Comparison of ENCODE assay signal across 24 cellular contexts in the genomic region with DNA sequence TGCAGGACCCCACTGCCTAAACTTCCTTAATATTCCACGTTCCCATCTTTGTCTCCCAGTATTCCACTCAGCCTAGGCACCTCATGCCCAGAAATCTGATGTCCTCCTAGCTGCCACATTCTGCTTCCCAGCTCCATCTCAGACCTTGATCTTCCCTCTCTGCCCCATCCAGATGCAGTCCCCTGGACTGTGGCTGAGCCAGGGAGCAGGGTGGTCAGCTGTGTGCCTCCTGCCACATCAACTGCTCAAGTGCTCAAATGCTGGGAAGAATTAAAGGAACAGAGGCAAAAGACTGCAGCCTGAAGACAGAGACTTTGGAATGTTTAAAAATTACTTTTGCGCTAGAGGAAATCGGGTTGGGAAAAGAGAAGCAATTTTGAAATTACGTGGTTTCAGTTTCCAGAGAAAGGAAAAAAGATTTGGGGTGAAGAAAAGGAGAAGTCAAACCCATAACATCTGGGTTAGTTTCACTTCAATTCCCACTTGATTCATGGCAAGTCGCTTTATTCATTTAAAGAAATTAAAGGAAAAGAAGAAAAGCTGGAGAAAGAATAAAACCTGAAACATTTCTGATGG.
DNase-seq lines count a peak whose midpoint lies in the region; ATAC-seq, FAIRE-seq and TF ChIP-seq lines count a peak whose summit lies in the region.
"Had no signal": no experiment of that assay in that cellular context is flagged by ENCODE, and none has a peak within 500 bp of the region (broad histone marks: within the 10 kb centered on the region; RNA-seq: fewer than 3 reads in every experiment).

No MANE protein-coding gene starts in this region.

- no peak overlapping the region for H2AFZ ChIP-seq in mammary epithelial cell (ENCODE audit: low read depth, low read length)

- no TSS peak for BruUV-seq in mammary epithelial cell (replicated peaks; lab: Mats Ljungman, UMichigan)

- no peak overlapping the region for H3K9ac ChIP-seq in mammary epithelial cell (ENCODE audit: insufficient read depth, low read length)

- H3K27ac ChIP-seq in breast epithelium (peak overlapping the region; percentile 9 to 69), mammary epithelial cell (ENCODE audit: insufficient read depth, low read depth, low read length) (no peak overlapping the region), vagina (peak overlapping the region; percentile 26)
- H3K27ac ChIP-seq: body of pancreas had no signal

- H3K4me3 ChIP-seq in breast epithelium, result peak overlapping the region in 1 of 3 donors; percentile 45
- no peak overlapping the region for H3K4me3 ChIP-seq in mammary epithelial cell (replicated peaks in 1 of 3; ENCODE audit: insufficient read depth in 1 of 3, low read depth in 2 of 3, low read length in 3 of 3)
- no peak overlapping the region for H3K4me3 ChIP-seq in vagina
- H3K4me3 ChIP-seq: body of pancreas, uterus had no signal

- TF ChIP-seq CTCF in breast epithelium (IDR thresholded peaks at IDR 0.05) (no peak), mammary epithelial cell (conservative IDR thresholded peaks at IDR 0.05 in 1 of 2, IDR thresholded peaks at IDR 0.05 in 1 of 2; ENCODE audit: extremely low read depth in 1 of 2, insufficient read depth in 1 of 2, low read depth in 1 of 2, low read length in 2 of 2) (no peak), vagina (IDR thresholded peaks at IDR 0.05) (no peak)

- no peak overlapping the region for H3K4me2 ChIP-seq in mammary epithelial cell (ENCODE audit: insufficient read depth, low read depth, low read length)

- H3K27me3 ChIP-seq in breast epithelium, result no peaks in the 10 kb centered on the region
- H3K27me3 ChIP-seq in mammary epithelial cell (ENCODE audit: insufficient read depth, low read length), result no peaks in the 10 kb centered on the region
- no peaks in the 10 kb centered on the region for H3K27me3 ChIP-seq in vagina
- H3K27me3 ChIP-seq: body of pancreas, uterus had no signal

- no peaks in the 10 kb centered on the region for H3K9me3 ChIP-seq in breast epithelium
- H3K9me3 ChIP-seq in mammary epithelial cell (replicated peaks; ENCODE audit: insufficient read depth, low read length), result peaks cover 25% of the 10 kb centered on the region
- H3K9me3 ChIP-seq in vagina, result no peaks in the 10 kb centered on the region
- H3K9me3 ChIP-seq: body of pancreas, uterus had no signal

- no peaks in the 10 kb centered on the region for H4K20me1 ChIP-seq in mammary epithelial cell (ENCODE audit: insufficient read depth, low read length)

- H3K4me1 ChIP-seq in breast epithelium, result peaks cover 0 to 10% of the 10 kb centered on the region in 2 donors
- H3K4me1 ChIP-seq in mammary epithelial cell (ENCODE audit: insufficient read depth, low read length), result no peaks in the 10 kb centered on the region
- peaks cover 8% of the 10 kb centered on the region for H3K4me1 ChIP-seq in vagina
- H3K4me1 ChIP-seq: body of pancreas, uterus had no signal

- no peaks in the 10 kb centered on the region for H3K79me2 ChIP-seq in mammary epithelial cell (ENCODE audit: insufficient read depth, low read length)

- in situ Hi-C loops in mammary epithelial cell (cut with MboI; ENCODE audit: low sequenced_read_pairs in 2 of 2), result no loop called here

- WGBS in mammary epithelial cell (ENCODE audit: low coverage, missing lambda C conversion rate), result 62% methylated on average over 5 of the region's 5 CpGs

- ATAC-seq in left cardiac atrium, result peak; percentile 19 to 48
- ATAC-seq: activated CD8-positive, alpha-beta memory T cell treated with anti-CD3 and anti-CD28 coated beads, Interleukin-2, amount 10 ng/mL, durations not matched to agents 7 days and 5 days; HepG2; naive thymus-derived CD4-positive, alpha-beta T cell had no signal

- TF ChIP-seq POLR2A in breast epithelium (IDR thresholded peaks at IDR 0.05) (no peak), vagina (IDR thresholded peaks at IDR 0.05) (no peak), GM12891 (IDR thresholded peaks at IDR 0.05; ENCODE audit: low read depth, low read length) (no peak)

- intact Hi-C loops in breast epithelium (cut with DNase I; ENCODE audit: low total_unique reads) (no loop called here), mammary epithelial cell (cut with micrococcal nuclease) (no loop called here), left cardiac atrium (cut with DNase I) (no loop called here), vagina (cut with DNase I) (no loop called here)

- DNase-seq in breast epithelium (ENCODE audit: low spot score in 2 of 2) (no peak), mammary epithelial cell (no peak), left cardiac atrium (no peak), pons (ENCODE audit: low spot score) (peak; percentile 68), vagina (ENCODE audit: extremely low spot score in 2 of 2) (no peak), GM12891 (ENCODE audit: insufficient read length, low spot score) (no peak)
- no peak for DNase-seq in activated CD4-positive, alpha-beta T cell treated with anti-CD3 and anti-CD28 coated beads for 4 hours
- DNase-seq in effector CD4-positive, alpha-beta T cell, result no peak
- DNase-seq: 8988T; activated CD4-positive, alpha-beta T cell treated with anti-CD3 and anti-CD28 coated beads for 48 hours; activated CD8-positive, alpha-beta memory T cell treated with anti-CD3 and anti-CD28 coated beads, Interleukin-2, amount 10 ng/mL, durations not matched to agents 7 days and 5 days; activated naive CD8-positive, alpha-beta T cell treated with anti-CD3 and anti-CD28 coated beads for 36 hours; AML-193; HFFc6; islet precursor cell; naive thymus-derived CD4-positive, alpha-beta T cell; NCI-H1436 treated with DMSO at 0.1 percent for 48 hours; NCI-H526 treated with DMSO at 0.1 percent for 48 hours; stimulated activated CD4-positive, alpha-beta T cell treated with anti-CD3 and anti-CD28 coated beads, Interleukin-4, amount 100 ng/mL, for 1 hour; T-helper 1 cell had no signal

- no peak for FAIRE-seq in GM12891 (lab: Jason Lieb, UNC)
- FAIRE-seq: colon, HepG2 had no signal

- dilution Hi-C loops in mammary epithelial cell (cut with HindIII; ENCODE audit: low sequenced_read_pairs), result loop anchor here (10.0 kb wide), 1 partner anchor 230 kb away; no protein-coding TSS in a partner anchor

- CTCF ChIA-PET in mammary epithelial cell (lab: Charles Lee; ENCODE audit: low non-redundant PET), result no interaction called here

- H3K36me3 ChIP-seq in breast epithelium (no peaks in the 10 kb centered on the region), mammary epithelial cell (ENCODE audit: insufficient read depth, low read length) (no peaks in the 10 kb centered on the region), vagina (no peaks in the 10 kb centered on the region)
- H3K36me3 ChIP-seq: uterus had no signal

TF ChIP-seq in GM12891, 5 proteins besides CTCF, POLR2A, EP300 and RAD21:
- TF ChIP-seq PAX5 (IDR thresholded peaks at IDR 0.05; ENCODE audit: insufficient read depth, low read length, severe bottlenecking), result no peak
- no peak for TF ChIP-seq POLR2AphosphoS5 (IDR thresholded peaks at IDR 0.05; ENCODE audit: low read depth, low read length)
- no peak for TF ChIP-seq SPI1 (IDR thresholded peaks at IDR 0.05; ENCODE audit: low read depth, low read length)
- no peak for TF ChIP-seq TAF1 (IDR thresholded peaks at IDR 0.05; ENCODE audit: low read depth, low read length)
- TF ChIP-seq POU2F2 (IDR thresholded peaks at IDR 0.05; ENCODE audit: low read depth, low read length), result no peak
